ENCODE assay signal across 8 cellular contexts in genomic region chr16:66880288-66881013, GRCh38. TPM values are rescaled to one million over a fixed set of nuclear protein-coding genes. Genes with fewer than 3 reads are reported as not detected.
DNase-seq lines count a peak whose midpoint lies in the region; ATAC-seq and TF ChIP-seq lines count a peak whose summit lies in the region.

Gene PDP2 (plus strand): TSS chr16:66880515. CDS start chr16:66884285, 3,770 bp downstream.

- DNase-seq in Caco-2: peak; percentile 99
- DNase-seq in HT1080 (ENCODE audit: low read depth): peak; percentile 86
- DNase-seq in NOMO-1 treated with dmso at 0.1 percent for 144 hours (lab: John Stamatoyannopoulos, UW; ENCODE audit: unreplicated experiment): peak; percentile 91
- peak; percentile 69 for DNase-seq in activated CD8-positive, alpha-beta memory T cell treated with anti-CD3 and anti-CD28 coated beads, Interleukin-2, amount 50 U/mL, for 1 hour (ENCODE audit: extremely low read depth)
- DNase-seq in endodermal cell: peak; percentile 99
- DNase-seq in mesenteric fat pad (ENCODE audit: low spot score): peak; percentile 96
- peak; percentile 75 for DNase-seq in stimulated activated CD8-positive, alpha-beta memory T cell treated with anti-CD3 and anti-CD28 coated beads, Interleukin-15, amount 100 ng/mL, for 1 hour (ENCODE audit: low read depth)

- POLR2A ChIA-PET in Caco-2 (lab: Charles Lee): interaction anchor here (0.6 to 1.9 kb wide), 7 partner anchors 10 to 800 kb away, joined by 3 to 16 read pairs (median 4); partner anchors contain the start of gene NAE1

- H3K27ac ChIP-seq in endodermal cell (ENCODE audit: low read depth, low read length): no peak within 1 kb of the TSS

- H3K27me3 Mint-ChIP-seq in Caco-2 (ENCODE audit: insufficient read depth, unreplicated experiment) (no peaks in the 10 kb centered on the region), endodermal cell (ENCODE audit: insufficient read depth) (peaks cover 8% of the 10 kb centered on the region)

- H3K4me1 Mint-ChIP-seq in Caco-2 (ENCODE audit: low read depth, unreplicated experiment) (peaks cover 16% of the 10 kb centered on the region), endodermal cell (peaks cover 5% of the 10 kb centered on the region)

- H3K4me3 Mint-ChIP-seq in Caco-2 (ENCODE audit: unreplicated experiment) (peak within 1 kb of the TSS; percentile 89), endodermal cell (peak within 1 kb of the TSS; percentile 82)

- H3K4me3 ChIP-seq in Caco-2 (ENCODE audit: low read depth, low read length) (peak within 1 kb of the TSS; percentile 95), endodermal cell (ENCODE audit: low read length) (peak within 1 kb of the TSS; percentile 87)

- H3K27me3 ChIP-seq in Caco-2 (replicated peaks; ENCODE audit: control insufficient read depth, insufficient read depth, low read length) (no peaks in the 10 kb centered on the region), endodermal cell (ENCODE audit: control insufficient read depth, insufficient read depth, low read length, poor library complexity, severe bottlenecking) (no peaks in the 10 kb centered on the region)

- H3K4me1 ChIP-seq in Caco-2: peaks cover 23% of the 10 kb centered on the region
- H3K4me1 ChIP-seq in endodermal cell (ENCODE audit: control insufficient read depth, insufficient read depth, low read length): peaks cover under 1% of the 10 kb centered on the region

- no peak for TF ChIP-seq CTCF in Caco-2 (IDR thresholded peaks at IDR 0.05; ENCODE audit: insufficient read depth in 1 of 2, low read depth in 1 of 2, low read length in 1 of 2, severe bottlenecking in 1 of 2, unreplicated experiment in 1 of 2)
- no peak for TF ChIP-seq CTCF in endodermal cell (conservative IDR thresholded peaks at IDR 0.05)

- peak within 1 kb of the TSS; percentile 81 for H3K27ac Mint-ChIP-seq in Caco-2 (ENCODE audit: unreplicated experiment)
- H3K27ac Mint-ChIP-seq in endodermal cell: peak within 1 kb of the TSS; percentile 93

- H3K9ac ChIP-seq in endodermal cell (ENCODE audit: extremely low read depth, low read length, poor library complexity, severe bottlenecking): peak within 1 kb of the TSS; percentile 58

- BruUV-seq in Caco-2 (replicated peaks; lab: Mats Ljungman, UMichigan): TSS peak; percentile 37

- intact Hi-C loops in Caco-2 (cut with micrococcal nuclease; ENCODE audit: unreplicated experiment): no loop called here

- no peaks in the 10 kb centered on the region for H3K9me3 Mint-ChIP-seq in Caco-2 (ENCODE audit: unreplicated experiment)
- H3K9me3 Mint-ChIP-seq in endodermal cell: no peaks in the 10 kb centered on the region

- H3K9me3 ChIP-seq in Caco-2: no peaks in the 10 kb centered on the region
- no peaks in the 10 kb centered on the region for H3K9me3 ChIP-seq in endodermal cell (ENCODE audit: control insufficient read depth, low read length)

- 0 to 2% methylated on average over 11 to 57 of the region's 58 CpGs for WGBS in endodermal cell (ENCODE audit: insufficient coverage in 1 of 2, insufficient read length in 1 of 2), 2 experiments

- H3K36me3 ChIP-seq in Caco-2 (ENCODE audit: control insufficient read depth, insufficient read depth, low read length): peaks cover 5% of the 10 kb centered on the region
- H3K36me3 ChIP-seq in endodermal cell (ENCODE audit: control insufficient read depth, insufficient read depth, low read length): peaks cover 16% of the 10 kb centered on the region

- peak; percentile 90 for ATAC-seq in GM21367 (IDR thresholded peaks at IDR 0.05; ENCODE audit: unreplicated experiment)

- H3K36me3 Mint-ChIP-seq in Caco-2 (ENCODE audit: insufficient read depth, unreplicated experiment) (peaks cover 22% of the 10 kb centered on the region), endodermal cell (ENCODE audit: low read depth) (peaks cover 13% of the 10 kb centered on the region)

- CTCF ChIA-PET in Caco-2 (lab: Charles Lee): interaction anchor here (0.7 to 3.8 kb wide), 13 partner anchors 7 to 367 kb away, joined by 3 to 45 read pairs (median 4); partner anchors contain the start of genes FHOD1 and NAE1

RNA-seq across cellular contexts. Expression of gene PDP2, which starts in this region (rescaled TPM):
- 37.7 and 44.4 TPM in 2 replicates for total RNA-seq in Caco-2 (2022)
- total RNA-seq in HT1080 (2014; rRNA removed; shearing (Covaris generic)): 10.6 and 12.1 TPM in 2 replicates
- polyA plus RNA-seq in HT1080 (2015; cell fraction: cytosol; rRNA removed): 7.7 and 8.7 TPM in 2 replicates
- polyA plus RNA-seq in HT1080 (2015; cell fraction: nucleus; rRNA removed): 15.0 and 18.2 TPM in 2 replicates
- 10 to 100 TPM; 23.1 to 31.5 TPM for total RNA-seq in endodermal cell
- polyA plus RNA-seq in endodermal cell (2013, experiment 1 of 2): 11.4 TPM
- polyA plus RNA-seq in endodermal cell (2013, experiment 2 of 2): 12.5 TPM
- total RNA-seq in mesenteric fat pad: 33.5 TPM
